Comparison of ENCODE assay signal across 20 cellular contexts in genomic region chr1:100415217-100415778, GRCh38.
DNase-seq lines count a peak whose midpoint lies in the region; ATAC-seq, FAIRE-seq and TF ChIP-seq lines count a peak whose summit lies in the region.
"Had no signal": no experiment of that assay in that cellular context is flagged by ENCODE, and none has a peak within 500 bp of the region (broad histone marks: within the 10 kb centered on the region; RNA-seq: fewer than 3 reads in every experiment).

No MANE protein-coding gene starts in this region.

- no peaks in the 10 kb centered on the region for H4K20me1 ChIP-seq in Karpas-422 (ENCODE audit: insufficient read depth, low read depth, low read length)
- H4K20me1 ChIP-seq: BLaER1 treated with 17β-estradiol and CSF1 and Interleukin-3, amounts not matched to agents 10 nM and 100 nM had no signal

- no peaks in the 10 kb centered on the region for H3K9me2 ChIP-seq in Karpas-422 (replicated peaks; ENCODE audit: insufficient read depth, low read length)

- H3K79me2 ChIP-seq in Karpas-422 (ENCODE audit: low read length): peaks cover 58% of the 10 kb centered on the region

- no peaks in the 10 kb centered on the region; the same call in 1 of the 2 replicates for H3K36me3 ChIP-seq in Karpas-422 (ENCODE audit: insufficient read depth, low read length)
- H3K36me3 ChIP-seq in neutrophil: no peaks in the 10 kb centered on the region
- H3K36me3 ChIP-seq: heart right ventricle, tibial nerve had no signal

- peak overlapping the region; percentile 77 to 92 for H3K27ac Mint-ChIP-seq in effector memory CD8-positive, alpha-beta T cell
- no peak overlapping the region for H3K27ac Mint-ChIP-seq in Calu3 (ENCODE audit: unreplicated experiment)
- H3K27ac Mint-ChIP-seq: activated naive CD4-positive, alpha-beta T cell treated with anti-CD3 and anti-CD28 coated beads, Interleukin-2, amount 50 U/mL, for 72 hours had no signal

- DNase-seq in D721Med (ENCODE audit: insufficient read length, low spot score) (no peak), Karpas-422 (no peak), ecto neural progenitor cell (ENCODE audit: low spot score) (no peak), Calu3 (no peak), COR-L47 (lab: John Stamatoyannopoulos, UW) (no peak)
- DNase-seq in effector memory CD8-positive, alpha-beta T cell: no peak
- DNase-seq: activated CD8-positive, alpha-beta memory T cell treated with anti-CD3 and anti-CD28 coated beads for 24 hours; heart right ventricle; left cardiac atrium; naive B cell; NCI-H2029 treated with DMSO at 0.1 percent for 48 hours; NCI-H82; stimulated activated CD4-positive, alpha-beta T cell treated with anti-CD3 and anti-CD28 coated beads, Interleukin-2, amount 100 ng/mL, for 24 hours; stimulated activated CD8-positive, alpha-beta memory T cell treated with anti-CD3 and anti-CD28 coated beads, Interleukin-4, amount 100 ng/mL, for 48 hours; T-helper 9 cell had no signal

- H3K4me3 ChIP-seq in Karpas-422 (ENCODE audit: low read length) (peak overlapping the region; percentile 22; the same call in 1 of the 2 replicates), neutrophil (ENCODE audit: low read depth in 1 of 2, low read length in 1 of 2) (no peak overlapping the region)
- H3K4me3 ChIP-seq: BLaER1 treated with 17β-estradiol and CSF1 and Interleukin-3, amounts not matched to agents 10 nM and 100 nM; heart right ventricle; tibial nerve had no signal

- peak overlapping the region; percentile 42 for H3K27ac ChIP-seq in Karpas-422 (ENCODE audit: low read length)
- peak overlapping the region; percentile 42 for H3K27ac ChIP-seq in neutrophil
- H3K27ac ChIP-seq: tibial nerve had no signal

- FAIRE-seq in D721Med (lab: Jason Lieb, UNC): peak; percentile 25
- FAIRE-seq: GM12892 had no signal

- peak overlapping the region; percentile 54 for H3K4me2 ChIP-seq in Karpas-422 (ENCODE audit: low read depth, low read length, poor library complexity, severe bottlenecking)

- BruUV-seq in Calu3 (replicated peaks; lab: Mats Ljungman, UMichigan): no TSS peak

- no peaks in the 10 kb centered on the region for H3K27me3 ChIP-seq in Karpas-422 (ENCODE audit: low read length)
- H3K27me3 ChIP-seq in neutrophil: no peaks in the 10 kb centered on the region
- H3K27me3 ChIP-seq: BLaER1 treated with 17β-estradiol and CSF1 and Interleukin-3, amounts not matched to agents 10 nM and 100 nM; heart right ventricle; tibial nerve had no signal

- CTCF ChIA-PET in Calu3 (lab: Charles Lee): no interaction called here

- TF ChIP-seq CTCF in D721Med (IDR thresholded peaks at IDR 0.05; ENCODE audit: insufficient read depth, missing control alignments): no peak
- no peak for TF ChIP-seq CTCF in neutrophil (IDR thresholded peaks at IDR 0.05)
- TF ChIP-seq CTCF in Calu3 (IDR thresholded peaks at IDR 0.05; ENCODE audit: unreplicated experiment): no peak

- intact Hi-C loops in Calu3 (cut with micrococcal nuclease; ENCODE audit: unreplicated experiment): no loop called here

- peaks cover 41% of the 10 kb centered on the region for H3K4me1 ChIP-seq in Karpas-422 (ENCODE audit: low read length)
- H3K4me1 ChIP-seq in neutrophil (ENCODE audit: control insufficient read depth in 1 of 2, insufficient read depth in 1 of 2, low read depth in 1 of 2, low read length in 1 of 2): peaks cover 9 to 21% of the 10 kb centered on the region in 2 experiments

- no peaks in the 10 kb centered on the region for H3K9me3 Mint-ChIP-seq in effector memory CD8-positive, alpha-beta T cell
- no peaks in the 10 kb centered on the region for H3K9me3 Mint-ChIP-seq in Calu3 (ENCODE audit: low read depth, unreplicated experiment)

- H3K27me3 Mint-ChIP-seq in effector memory CD8-positive, alpha-beta T cell: no peaks in the 10 kb centered on the region
- no peaks in the 10 kb centered on the region for H3K27me3 Mint-ChIP-seq in Calu3 (ENCODE audit: unreplicated experiment)
- H3K27me3 Mint-ChIP-seq: naive B cell had no signal

- no peak overlapping the region for H2AFZ ChIP-seq in Karpas-422 (ENCODE audit: low read length)

- H3K4me1 Mint-ChIP-seq in effector memory CD8-positive, alpha-beta T cell (ENCODE audit: low read depth in 2 of 2): peaks cover 47 to 61% of the 10 kb centered on the region in 2 donors
- peaks cover 7% of the 10 kb centered on the region for H3K4me1 Mint-ChIP-seq in Calu3 (ENCODE audit: low read depth, unreplicated experiment)

- H3K9me3 ChIP-seq in Karpas-422 (ENCODE audit: low read length) (no peaks in the 10 kb centered on the region), neutrophil (no peaks in the 10 kb centered on the region)
- H3K9me3 ChIP-seq: BLaER1 treated with 17β-estradiol and CSF1 and Interleukin-3, amounts not matched to agents 10 nM and 100 nM; heart right ventricle; tibial nerve had no signal

- peaks cover 32% of the 10 kb centered on the region for H3K36me3 Mint-ChIP-seq in effector memory CD8-positive, alpha-beta T cell (ENCODE audit: insufficient read depth)
- no peaks in the 10 kb centered on the region for H3K36me3 Mint-ChIP-seq in Calu3 (ENCODE audit: insufficient read depth, unreplicated experiment)

- peak overlapping the region; percentile 7 to 23 for H3K4me3 Mint-ChIP-seq in effector memory CD8-positive, alpha-beta T cell
- no peak overlapping the region for H3K4me3 Mint-ChIP-seq in Calu3 (ENCODE audit: low read depth, unreplicated experiment)
- H3K4me3 Mint-ChIP-seq: naive B cell had no signal

- no peak for ATAC-seq in effector memory CD8-positive, alpha-beta T cell (replicated peaks)
- ATAC-seq: left cardiac atrium had no signal

- peak overlapping the region; percentile 11; the same call in 1 of the 2 replicates for H3K9ac ChIP-seq in Karpas-422 (ENCODE audit: low read length)
- H3K9ac ChIP-seq: BLaER1 treated with 17β-estradiol and CSF1 and Interleukin-3, amounts not matched to agents 10 nM and 100 nM had no signal
